In the genomic region with DNA sequence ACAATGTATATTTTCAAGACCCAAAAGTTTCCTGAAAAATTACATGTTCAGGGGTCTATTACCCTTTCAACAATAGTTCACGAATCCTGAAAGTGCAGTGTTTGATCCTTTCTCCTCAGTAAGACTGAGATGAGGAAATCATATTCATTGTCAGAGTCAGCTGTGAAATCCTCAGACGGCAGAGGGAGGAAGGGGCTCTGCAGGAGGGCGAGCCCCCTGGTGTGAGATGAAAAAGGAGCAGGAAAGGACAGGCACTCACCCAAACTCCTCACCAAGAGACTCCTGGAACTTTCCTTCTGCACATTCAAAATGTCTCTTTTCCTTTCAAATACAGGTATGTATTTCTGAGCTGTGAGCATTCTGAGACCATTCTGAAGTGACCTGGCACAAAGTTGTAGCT, we compare ENCODE assay signal across 23 cellular contexts.
DNase-seq lines count a peak whose midpoint lies in the region; ATAC-seq and TF ChIP-seq lines count a peak whose summit lies in the region.
"Had no signal": no experiment of that assay in that cellular context is flagged by ENCODE, and none has a peak within 500 bp of the region (broad histone marks: within the 10 kb centered on the region; RNA-seq: fewer than 3 reads in every experiment).

No MANE protein-coding gene starts in this region.

- H4K20me1 ChIP-seq in SK-N-SH (ENCODE audit: insufficient read depth): no peaks in the 10 kb centered on the region
- H4K20me1 ChIP-seq: BLaER1 had no signal

- CTCF ChIA-PET in A673 (lab: Charles Lee) (no interaction called here), WTC11 (lab: Charles Lee) (interaction anchor here (1.0 kb wide), 2 partner anchors 17 to 161 kb away, joined by 4 to 5 read pairs; no protein-coding TSS in a partner anchor), SK-N-SH (lab: Yijun Ruan, JAX) (no interaction called here)

- H2AK5ac ChIP-seq in mesendoderm (ENCODE audit: low read length): no peak overlapping the region

- POLR2A ChIA-PET in A673 (lab: Charles Lee; ENCODE audit: low non-redundant PET) (no interaction called here), WTC11 (lab: Charles Lee) (no interaction called here), SK-N-SH (lab: Yijun Ruan, JAX) (no interaction called here)

- intact Hi-C loops in A673 (cut with micrococcal nuclease; ENCODE audit: unreplicated experiment): no loop called here

- no peak overlapping the region for H2BK120ac ChIP-seq in mesendoderm (ENCODE audit: low read depth, low read length)

- H3K4me1 ChIP-seq in A673 (ENCODE audit: insufficient read depth, low read length, poor library complexity, severe bottlenecking) (peaks cover 8% of the 10 kb centered on the region), mesendoderm (ENCODE audit: control insufficient read depth, low read depth, low read length) (no peaks in the 10 kb centered on the region), SK-N-SH (ENCODE audit: control insufficient read depth in 1 of 2, insufficient read depth in 2 of 2, low read depth in 1 of 2, low read length in 1 of 2) (no peaks in the 10 kb centered on the region; a peak in 1 of 4 replicates)
- H3K4me1 ChIP-seq: A549, BE2C, BLaER1 had no signal

- H2AFZ ChIP-seq in SK-N-SH (ENCODE audit: low read depth): no peak overlapping the region

- no peaks in the 10 kb centered on the region for H3K79me2 ChIP-seq in mesendoderm (ENCODE audit: control insufficient read depth, insufficient read depth, low read length)
- no peaks in the 10 kb centered on the region for H3K79me2 ChIP-seq in SK-N-SH (ENCODE audit: insufficient read depth)

- no peak overlapping the region for H2BK5ac ChIP-seq in mesendoderm (ENCODE audit: low read length)

- TF ChIP-seq RAD21 in SK-N-SH (IDR thresholded peaks at IDR 0.05; ENCODE audit: low read length): no peak

- no peak overlapping the region for H3K4me3 Mint-ChIP-seq in WTC11
- H3K4me3 Mint-ChIP-seq: CD14-positive monocyte; CD4-positive, alpha-beta memory T cell; CD4-positive, CD25-positive, alpha-beta regulatory T cell; CD8-positive, alpha-beta memory T cell had no signal

- no peaks in the 10 kb centered on the region for H3F3A ChIP-seq in SK-N-SH (replicated peaks; ENCODE audit: insufficient read depth)

- H3K79me1 ChIP-seq in mesendoderm (ENCODE audit: low read length): no peaks in the 10 kb centered on the region

- peaks cover 27% of the 10 kb centered on the region for H3K4me1 Mint-ChIP-seq in WTC11
- H3K4me1 Mint-ChIP-seq: CD4-positive, alpha-beta memory T cell; CD4-positive, CD25-positive, alpha-beta regulatory T cell; CD8-positive, alpha-beta memory T cell had no signal

- H3K27me3 ChIP-seq in A673 (replicated peaks; ENCODE audit: insufficient read depth, low read depth, low read length, poor library complexity): no peaks in the 10 kb centered on the region
- H3K27me3 ChIP-seq in mesendoderm (ENCODE audit: insufficient read depth, low read length, poor library complexity): no peaks in the 10 kb centered on the region
- no peaks in the 10 kb centered on the region; the same call in 1 of the 2 replicates for H3K27me3 ChIP-seq in SK-N-SH (ENCODE audit: insufficient read depth)
- H3K27me3 ChIP-seq: BE2C, BLaER1 had no signal

- no peaks in the 10 kb centered on the region for H3K36me3 Mint-ChIP-seq in WTC11
- H3K36me3 Mint-ChIP-seq: CD14-positive monocyte; CD4-positive, alpha-beta memory T cell; CD4-positive, CD25-positive, alpha-beta regulatory T cell; CD8-positive, alpha-beta memory T cell had no signal

- TF ChIP-seq EP300 in SK-N-SH (IDR thresholded peaks at IDR 0.05; ENCODE audit: borderline replicate concordance in 1 of 2, low read depth in 1 of 2, low read length in 1 of 2): no peak

- DNase-seq in A673 (ENCODE audit: low spot score) (peak; percentile 77), WTC11 (ENCODE audit: low spot score) (no peak), mesendoderm (peak; percentile 12), SK-N-SH (no peak)
- DNase-seq: ACHN; BE2C; C1 segment of cervical spinal cord; CD4-positive, alpha-beta memory T cell; CD4-positive, CD25-positive, alpha-beta regulatory T cell; CD8-positive, alpha-beta memory T cell; COR-L47; DMS153; DMS53; DMS79; DND-41; EL; GDM1 had no signal

- H3K27ac Mint-ChIP-seq in WTC11: no peak overlapping the region
- H3K27ac Mint-ChIP-seq: CD14-positive monocyte; CD4-positive, alpha-beta memory T cell had no signal

- no peak overlapping the region for H3K4ac ChIP-seq in mesendoderm (ENCODE audit: low read depth, low read length)

- H3K9me2 ChIP-seq in SK-N-SH: no peaks in the 10 kb centered on the region

- ATAC-seq in WTC11 (no peak), HG03457 (IDR thresholded peaks at IDR 0.05; ENCODE audit: unreplicated experiment) (no peak)
- ATAC-seq: A549, GM12878 had no signal

- no peak overlapping the region for H3K56ac ChIP-seq in mesendoderm (ENCODE audit: low read length)

- no peak overlapping the region for H3K23ac ChIP-seq in mesendoderm (ENCODE audit: low read length)

- no peak overlapping the region for H3K4me2 ChIP-seq in mesendoderm (ENCODE audit: low read length)
- no peak overlapping the region for H3K4me2 ChIP-seq in SK-N-SH
- H3K4me2 ChIP-seq: A549, BLaER1 had no signal

- H3K9ac ChIP-seq in mesendoderm (ENCODE audit: low read length) (no peak overlapping the region), SK-N-SH (no peak overlapping the region)
- H3K9ac ChIP-seq: BLaER1 had no signal

- H3K27me3 Mint-ChIP-seq in WTC11 (ENCODE audit: low read depth): peaks cover 22% of the 10 kb centered on the region
- H3K27me3 Mint-ChIP-seq: CD4-positive, CD25-positive, alpha-beta regulatory T cell had no signal

- WGBS in mesendoderm (ENCODE audit: extremely low coverage, insufficient coverage, low lambda C conversion rate): no CpG with 5 or more reads among the region's 3 CpGs
- WGBS in SK-N-SH (ENCODE audit: low lambda C conversion rate): 15% methylated on average over 3 of the region's 3 CpGs

- H4K8ac ChIP-seq in mesendoderm (ENCODE audit: low read depth, low read length): no peak overlapping the region

- H3K9me3 Mint-ChIP-seq in WTC11: no peaks in the 10 kb centered on the region
- H3K9me3 Mint-ChIP-seq: CD4-positive, alpha-beta memory T cell; CD4-positive, CD25-positive, alpha-beta regulatory T cell; CD8-positive, alpha-beta memory T cell had no signal

- no peak overlapping the region for H3K18ac ChIP-seq in mesendoderm (ENCODE audit: low read length)

- H4K5ac ChIP-seq in mesendoderm (ENCODE audit: low read length): no peak overlapping the region

- no peak for TF ChIP-seq CTCF in A673 (conservative IDR thresholded peaks at IDR 0.05; ENCODE audit: low read depth, low read length)
- no peak for TF ChIP-seq CTCF in WTC11 (IDR thresholded peaks at IDR 0.05)
- TF ChIP-seq CTCF in SK-N-SH (IDR thresholded peaks at IDR 0.05): no peak

- no peaks in the 10 kb centered on the region for H3K9me3 ChIP-seq in A673 (ENCODE audit: low read depth, low read length, poor library complexity, severe bottlenecking)
- H3K9me3 ChIP-seq in SK-N-SH: no peaks in the 10 kb centered on the region
- H3K9me3 ChIP-seq: A549, BE2C, BLaER1 had no signal

- H2BK15ac ChIP-seq in mesendoderm (replicated peaks; ENCODE audit: low read depth): no peak overlapping the region

- BruUV-seq in A673 (replicated peaks; lab: Mats Ljungman, UMichigan): no TSS peak

- H3K27ac ChIP-seq in A673 (ENCODE audit: low read depth, low read length, poor library complexity, severe bottlenecking) (no peak overlapping the region), mesendoderm (ENCODE audit: low read depth, low read length) (no peak overlapping the region), SK-N-SH (ENCODE audit: low read depth in 2 of 2, low read length in 1 of 2) (no peak overlapping the region)
- H3K27ac ChIP-seq: 22Rv1, A549, BLaER1 had no signal

- H3K4me3 ChIP-seq in A673 (ENCODE audit: low read depth, low read length, poor library complexity, severe bottlenecking) (no peak overlapping the region), mesendoderm (ENCODE audit: low read length) (no peak overlapping the region), SK-N-SH (ENCODE audit: low read depth in 2 of 2, low read length in 1 of 2) (no peak overlapping the region)
- H3K4me3 ChIP-seq: A549, BLaER1, GM12878 had no signal

- no peaks in the 10 kb centered on the region for H3K36me3 ChIP-seq in A673 (ENCODE audit: insufficient read depth, low read length, poor library complexity, severe bottlenecking)
- no peaks in the 10 kb centered on the region for H3K36me3 ChIP-seq in mesendoderm (ENCODE audit: control insufficient read depth, insufficient read depth, low read length)
- no peaks in the 10 kb centered on the region for H3K36me3 ChIP-seq in SK-N-SH (replicated peaks in 1 of 2; ENCODE audit: control insufficient read depth in 1 of 2, insufficient read depth in 2 of 2, low read length in 1 of 2)
- H3K36me3 ChIP-seq: BE2C, BLaER1 had no signal

TF ChIP-seq in WTC11, 78 proteins besides CTCF, POLR2A, EP300 and RAD21:
- TF ChIP-seq, protein P1, sequence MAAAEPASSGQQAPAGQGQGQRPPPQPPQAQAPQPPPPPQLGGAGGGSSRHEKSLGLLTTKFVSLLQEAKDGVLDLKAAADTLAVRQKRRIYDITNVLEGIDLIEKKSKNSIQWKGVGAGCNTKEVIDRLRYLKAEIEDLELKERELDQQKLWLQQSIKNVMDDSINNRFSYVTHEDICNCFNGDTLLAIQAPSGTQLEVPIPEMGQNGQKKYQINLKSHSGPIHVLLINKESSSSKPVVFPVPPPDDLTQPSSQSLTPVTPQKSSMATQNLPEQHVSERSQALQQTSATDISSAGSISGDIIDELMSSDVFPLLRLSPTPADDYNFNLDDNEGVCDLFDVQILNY (CRISPR knock-in tag; IDR thresholded peaks at IDR 0.05): no peak
- TF ChIP-seq ZNF423 (CRISPR knock-in tag; IDR thresholded peaks at IDR 0.05) (peak; percentile 77; the same call in 1 of the 2 replicates), GABPB1 (CRISPR knock-in tag; IDR thresholded peaks at IDR 0.05) (no peak)

Comparison
In these comparisons a context has a peak if more than half of its experiments do, and no peak if none do; other contexts are left out.
1. DNase-seq: peak in A673 (single experiment) and mesendoderm (single experiment); none in WTC11 (single experiment) and SK-N-SH (single experiment).